ENCODE assay signal across 15 cellular contexts in genomic region chr17:77779711-77780539, GRCh38.
DNase-seq lines count a peak whose midpoint lies in the region; ATAC-seq, FAIRE-seq and TF ChIP-seq lines count a peak whose summit lies in the region.
"Had no signal": no experiment of that assay in that cellular context is flagged by ENCODE, and none has a peak within 500 bp of the region (broad histone marks: within the 10 kb centered on the region; RNA-seq: fewer than 3 reads in every experiment).

No MANE protein-coding gene starts in this region.

- no peak overlapping the region for H3K4me3 Mint-ChIP-seq in astrocyte (ENCODE audit: unreplicated experiment)
- H3K4me3 Mint-ChIP-seq: CD4-positive, CD25-positive, alpha-beta regulatory T cell had no signal

- peak overlapping the region; percentile 53 for H3K27ac Mint-ChIP-seq in astrocyte (ENCODE audit: unreplicated experiment)
- H3K27ac Mint-ChIP-seq: CD4-positive, CD25-positive, alpha-beta regulatory T cell had no signal

- no peak overlapping the region for H3K9ac ChIP-seq in astrocyte (ENCODE audit: low read length)

- H3K9me3 ChIP-seq in astrocyte (ENCODE audit: insufficient read depth, low read depth, low read length) (no peaks in the 10 kb centered on the region), left ventricle myocardium inferior (replicated peaks) (no peaks in the 10 kb centered on the region)
- H3K9me3 ChIP-seq: ovary had no signal

- H3K27me3 ChIP-seq in astrocyte (ENCODE audit: insufficient read depth, low read length) (peaks cover 14% of the 10 kb centered on the region), left ventricle myocardium inferior (ENCODE audit: low read depth) (no peaks in the 10 kb centered on the region)
- H3K27me3 ChIP-seq: ovary had no signal

- intact Hi-C loops in left ventricle myocardium inferior (cut with micrococcal nuclease), result no loop called here
- intact Hi-C loops in sciatic nerve (cut with DNase I), result loop anchor here (10.0 kb wide), 1 partner anchor 235 kb away; no protein-coding TSS in a partner anchor

- H2AFZ ChIP-seq in astrocyte (ENCODE audit: low read depth, low read length), result no peak overlapping the region
- H2AFZ ChIP-seq: PC-9 had no signal

- FAIRE-seq in astrocyte (lab: Jason Lieb, UNC), result no peak
- FAIRE-seq: islet of Langerhans had no signal

- no peak overlapping the region for H3K4me3 ChIP-seq in astrocyte (ENCODE audit: insufficient read depth, low read depth, low read length)
- peak overlapping the region; percentile 46 for H3K4me3 ChIP-seq in left ventricle myocardium inferior
- H3K4me3 ChIP-seq: ovary, PC-9 had no signal

- peaks cover 57% of the 10 kb centered on the region for H3K27me3 Mint-ChIP-seq in astrocyte (ENCODE audit: low read depth, unreplicated experiment)
- H3K27me3 Mint-ChIP-seq: CD4-positive, CD25-positive, alpha-beta regulatory T cell had no signal

- POLR2A ChIA-PET in HEK293T (lab: Yijun Ruan, JAX), result no interaction called here

- peak; percentile 56 for DNase-seq in EH (ENCODE audit: low read depth)
- peak; percentile 36 for DNase-seq in astrocyte (ENCODE audit: low read depth)
- DNase-seq in left ventricle myocardium inferior, result peak; percentile 41
- no peak for DNase-seq in sciatic nerve (ENCODE audit: low spot score)
- DNase-seq in NCI-H128 (lab: John Stamatoyannopoulos, UW; ENCODE audit: unreplicated experiment), result no peak
- no peak for DNase-seq in HEK293T (ENCODE audit: extremely low spot score)
- DNase-seq: activated CD4-positive, CD25-positive, alpha-beta regulatory T cell treated with anti-CD3 and anti-CD28 coated beads, Interleukin-2, amount 50 U/mL, for 72 hours; activated naive CD4-positive, alpha-beta T cell treated with anti-CD3 and anti-CD28 coated beads, Interleukin-2, amount 50 U/mL, for 16 hours; CD4-positive, CD25-positive, alpha-beta regulatory T cell; NCI-H187; PC-9 had no signal

- TF ChIP-seq CTCF in astrocyte (IDR thresholded peaks at IDR 0.05; ENCODE audit: insufficient read depth, low read depth, low read length), result no peak
- no peak for TF ChIP-seq CTCF in left ventricle myocardium inferior (IDR thresholded peaks at IDR 0.05; ENCODE audit: borderline replicate concordance)

- H3K9me3 Mint-ChIP-seq in astrocyte (ENCODE audit: unreplicated experiment), result peaks cover 8% of the 10 kb centered on the region
- H3K9me3 Mint-ChIP-seq: CD4-positive, CD25-positive, alpha-beta regulatory T cell had no signal

- ATAC-seq in sciatic nerve (peak; percentile 34), GM18511 (IDR thresholded peaks at IDR 0.05; ENCODE audit: unreplicated experiment) (no peak), GM21786 (IDR thresholded peaks at IDR 0.05; ENCODE audit: unreplicated experiment) (no peak)

- H3K4me1 Mint-ChIP-seq in astrocyte (ENCODE audit: low read depth, unreplicated experiment), result peaks cover 4% of the 10 kb centered on the region

- CTCF ChIA-PET in HEK293T (lab: Yijun Ruan, JAX), result no interaction called here

- H3K36me3 Mint-ChIP-seq in astrocyte (ENCODE audit: low read depth, unreplicated experiment), result no peaks in the 10 kb centered on the region
- H3K36me3 Mint-ChIP-seq: CD4-positive, CD25-positive, alpha-beta regulatory T cell had no signal

- H3K4me2 ChIP-seq in astrocyte (ENCODE audit: low read length), result peak overlapping the region; percentile 48
- H3K4me2 ChIP-seq: PC-9 had no signal

- H3K4me1 ChIP-seq in astrocyte (ENCODE audit: insufficient read depth, low read length) (peaks cover 11% of the 10 kb centered on the region), left ventricle myocardium inferior (peaks cover 30% of the 10 kb centered on the region)

- no peaks in the 10 kb centered on the region for H3K79me2 ChIP-seq in astrocyte (ENCODE audit: insufficient read depth, low read length)

- H3K36me3 ChIP-seq in astrocyte (ENCODE audit: insufficient read depth, low read length), result no peaks in the 10 kb centered on the region
- no peaks in the 10 kb centered on the region for H3K36me3 ChIP-seq in left ventricle myocardium inferior
- H3K36me3 ChIP-seq: ovary had no signal

- H3K27ac ChIP-seq in astrocyte (ENCODE audit: low read depth, low read length) (no peak overlapping the region), left ventricle myocardium inferior (replicated peaks) (peak overlapping the region; percentile 74)
- H3K27ac ChIP-seq: ovary, PC-9 had no signal

- H4K20me1 ChIP-seq in astrocyte (ENCODE audit: insufficient read depth, low read length), result no peaks in the 10 kb centered on the region

TF ChIP-seq in HEK293T, 16 proteins besides CTCF, POLR2A, EP300 and RAD21:
- TF ChIP-seq ARNT (IDR thresholded peaks at IDR 0.05) (no peak), PKNOX1 (IDR thresholded peaks at IDR 0.05) (no peak), FOXK2 (IDR thresholded peaks at IDR 0.05) (no peak), SUZ12 (IDR thresholded peaks at IDR 0.05) (no peak), TARDBP (IDR thresholded peaks at IDR 0.05) (no peak), HDGF (IDR thresholded peaks at IDR 0.05; ENCODE audit: borderline replicate concordance) (no peak), ZNF384 (IDR thresholded peaks at IDR 0.05) (no peak), FOXA1 (IDR thresholded peaks at IDR 0.05) (no peak), FOXM1 (IDR thresholded peaks at IDR 0.05; ENCODE audit: borderline replicate concordance) (no peak)
TF ChIP-seq in HEK293T: peak in this region for 0.

Comparison
In these comparisons a context has a peak if more than half of its experiments do, and no peak if none do; other contexts are left out.
1. DNase-seq: peak in EH (single experiment), astrocyte (single experiment) and left ventricle myocardium inferior (single experiment); none in sciatic nerve (single experiment), NCI-H128 (single experiment) and HEK293T (single experiment).